In genomic region chr10:72244573-72245038, GRCh38 we compare ENCODE assay signal across 8 cellular contexts. TPM values are rescaled to one million over a fixed set of nuclear protein-coding genes. Genes with fewer than 3 reads are reported as not detected.
DNase-seq lines count a peak whose midpoint lies in the region; ATAC-seq lines count a peak whose summit lies in the region.

No MANE protein-coding gene starts in this region.

- H3K27me3 Mint-ChIP-seq in IgD-negative memory B cell = no peaks in the 10 kb centered on the region
- H3K27me3 Mint-ChIP-seq in activated T-helper 1 cell treated with anti-CD3 and anti-CD28 coated beads, Interleukin-12 subunit alpha, Interleukin-12 subunit beta, Interleukin-2, Interleukin-4 antibody, amounts not matched to agents 30 ng/mL and 10 ng/mL and 1 ng/mL, durations not matched to agents 14 hours and 24 hours and 36 hours (ENCODE audit: insufficient read depth) = no peaks in the 10 kb centered on the region
- H3K27me3 Mint-ChIP-seq in stimulated activated memory B cell treated with anti-CD40 and anti-IgM and Interleukin-4, amounts not matched to agents 10 μg/mL and 1 μg/mL and 100 μg/mL, for 72 hours = no peaks in the 10 kb centered on the region

- H3K4me1 Mint-ChIP-seq in IgD-negative memory B cell = peaks cover 41 to 63% (median 60%) of the 10 kb centered on the region in 3 donors
- H3K4me1 Mint-ChIP-seq in activated T-helper 1 cell treated with anti-CD3 and anti-CD28 coated beads, Interleukin-12 subunit alpha, Interleukin-12 subunit beta, Interleukin-2, Interleukin-4 antibody, amounts not matched to agents 30 ng/mL and 10 ng/mL and 1 ng/mL, durations not matched to agents 14 hours and 24 hours and 36 hours (ENCODE audit: low read depth) = peaks cover 75% of the 10 kb centered on the region
- H3K4me1 Mint-ChIP-seq in stimulated activated memory B cell treated with anti-CD40 and anti-IgM and Interleukin-4, amounts not matched to agents 10 μg/mL and 1 μg/mL and 100 μg/mL, for 72 hours = peaks cover 84% of the 10 kb centered on the region

- H3K9me3 Mint-ChIP-seq in IgD-negative memory B cell = no peaks in the 10 kb centered on the region
- no peaks in the 10 kb centered on the region for H3K9me3 Mint-ChIP-seq in activated T-helper 1 cell treated with anti-CD3 and anti-CD28 coated beads, Interleukin-12 subunit alpha, Interleukin-12 subunit beta, Interleukin-2, Interleukin-4 antibody, amounts not matched to agents 30 ng/mL and 10 ng/mL and 1 ng/mL, durations not matched to agents 14 hours and 24 hours and 36 hours
- H3K9me3 Mint-ChIP-seq in stimulated activated memory B cell treated with anti-CD40 and anti-IgM and Interleukin-4, amounts not matched to agents 10 μg/mL and 1 μg/mL and 100 μg/mL, for 72 hours = no peaks in the 10 kb centered on the region

- no peaks in the 10 kb centered on the region for H3K36me3 Mint-ChIP-seq in IgD-negative memory B cell
- H3K36me3 Mint-ChIP-seq in activated T-helper 1 cell treated with anti-CD3 and anti-CD28 coated beads, Interleukin-12 subunit alpha, Interleukin-12 subunit beta, Interleukin-2, Interleukin-4 antibody, amounts not matched to agents 30 ng/mL and 10 ng/mL and 1 ng/mL, durations not matched to agents 14 hours and 24 hours and 36 hours (ENCODE audit: low read depth) = peaks cover 10% of the 10 kb centered on the region
- H3K36me3 Mint-ChIP-seq in stimulated activated memory B cell treated with anti-CD40 and anti-IgM and Interleukin-4, amounts not matched to agents 10 μg/mL and 1 μg/mL and 100 μg/mL, for 72 hours = peaks cover 4% of the 10 kb centered on the region

- peak overlapping the region in 3 of 4 donors; percentile 39 to 79 (median 49) for H3K4me3 Mint-ChIP-seq in IgD-negative memory B cell
- peak overlapping the region; percentile 56 for H3K4me3 Mint-ChIP-seq in activated T-helper 1 cell treated with anti-CD3 and anti-CD28 coated beads, Interleukin-12 subunit alpha, Interleukin-12 subunit beta, Interleukin-2, Interleukin-4 antibody, amounts not matched to agents 30 ng/mL and 10 ng/mL and 1 ng/mL, durations not matched to agents 14 hours and 24 hours and 36 hours
- H3K4me3 Mint-ChIP-seq in stimulated activated memory B cell treated with anti-CD40 and anti-IgM and Interleukin-4, amounts not matched to agents 10 μg/mL and 1 μg/mL and 100 μg/mL, for 72 hours = no peak overlapping the region

- intact Hi-C loops in activated T-helper 1 cell treated with anti-CD3 and anti-CD28 coated beads, Interleukin-12 subunit alpha, Interleukin-12 subunit beta, Interleukin-2, Interleukin-4 antibody, amounts not matched to agents 30 ng/mL and 10 ng/mL and 1 ng/mL, durations not matched to agents 14 hours and 24 hours and 36 hours (cut with micrococcal nuclease) = loop anchor here (2.0 kb wide), 1 partner anchor 16 kb away; no protein-coding TSS in a partner anchor

- no peak for DNase-seq in activated T-helper 1 cell treated with anti-CD3 and anti-CD28 coated beads, Interleukin-12 subunit alpha, Interleukin-12 subunit beta, Interleukin-2, Interleukin-4 antibody, amounts not matched to agents 30 ng/mL and 10 ng/mL and 1 ng/mL, durations not matched to agents 14 hours and 24 hours and 36 hours (ENCODE audit: low spot score)
- no peak for DNase-seq in NCI-H1048 (lab: John Stamatoyannopoulos, UW)
- DNase-seq in DMS153 treated with DMSO at 0.1 percent for 48 hours (lab: John Stamatoyannopoulos, UW; ENCODE audit: unreplicated experiment) = no peak

- peak overlapping the region; percentile 42 to 68 (median 51) for H3K27ac Mint-ChIP-seq in IgD-negative memory B cell
- peak overlapping the region; percentile 70 for H3K27ac Mint-ChIP-seq in activated T-helper 1 cell treated with anti-CD3 and anti-CD28 coated beads, Interleukin-12 subunit alpha, Interleukin-12 subunit beta, Interleukin-2, Interleukin-4 antibody, amounts not matched to agents 30 ng/mL and 10 ng/mL and 1 ng/mL, durations not matched to agents 14 hours and 24 hours and 36 hours
- peak overlapping the region; percentile 67 for H3K27ac Mint-ChIP-seq in stimulated activated memory B cell treated with anti-CD40 and anti-IgM and Interleukin-4, amounts not matched to agents 10 μg/mL and 1 μg/mL and 100 μg/mL, for 72 hours

- no peaks in the 10 kb centered on the region for H3K27me3 ChIP-seq in layer of hippocampus (ENCODE audit: control insufficient read depth, insufficient read depth, low read length)

- peak overlapping the region; percentile 74 for H3K27ac ChIP-seq in layer of hippocampus (ENCODE audit: low read depth, low read length)

- ATAC-seq in stimulated activated memory B cell treated with anti-CD40 and anti-IgM and Interleukin-4, amounts not matched to agents 10 μg/mL and 1 μg/mL and 100 μg/mL, for 72 hours = no peak
- ATAC-seq in GM21360 (IDR thresholded peaks at IDR 0.05; ENCODE audit: unreplicated experiment) (no peak), GM18519 (IDR thresholded peaks at IDR 0.05; ENCODE audit: low FRiP score, unreplicated experiment) (no peak)

RNA-seq across cellular contexts. Expression of gene ASCC1, which starts 28.5 kb away (rescaled TPM):
- 24.8 TPM for polyA plus RNA-seq in IgD-negative memory B cell
- 29.8 and 33.5 TPM in 2 replicates for total RNA-seq in activated T-helper 1 cell treated with anti-CD3 and anti-CD28 coated beads, Interleukin-12 subunit alpha, Interleukin-12 subunit beta, Interleukin-2, Interleukin-4 antibody, amounts not matched to agents 30 ng/mL and 10 ng/mL and 1 ng/mL, durations not matched to agents 14 hours and 24 hours and 36 hours

RNA-seq across cellular contexts. Expression of gene ANAPC16, which starts 28.8 kb away (rescaled TPM):
- 426 TPM for polyA plus RNA-seq in IgD-negative memory B cell
- 80.0 and 81.6 TPM in 2 replicates for total RNA-seq in activated T-helper 1 cell treated with anti-CD3 and anti-CD28 coated beads, Interleukin-12 subunit alpha, Interleukin-12 subunit beta, Interleukin-2, Interleukin-4 antibody, amounts not matched to agents 30 ng/mL and 10 ng/mL and 1 ng/mL, durations not matched to agents 14 hours and 24 hours and 36 hours

RNA-seq across cellular contexts. Expression of gene DDIT4, which starts 29.1 kb away (rescaled TPM):
- 79.9 TPM for polyA plus RNA-seq in IgD-negative memory B cell
- total RNA-seq in activated T-helper 1 cell treated with anti-CD3 and anti-CD28 coated beads, Interleukin-12 subunit alpha, Interleukin-12 subunit beta, Interleukin-2, Interleukin-4 antibody, amounts not matched to agents 30 ng/mL and 10 ng/mL and 1 ng/mL, durations not matched to agents 14 hours and 24 hours and 36 hours = 178 and 183 TPM in 2 replicates
